1 cellular context compared by ENCODE assay signal in genomic region chr4:153432971-153433752, GRCh38.
TF ChIP-seq lines count a peak whose summit lies in the region.

No MANE protein-coding gene starts in this region.

TF ChIP-seq in liver, 16 proteins besides CTCF, POLR2A, EP300 and RAD21 (continued from another document):
- peak; percentile 17 for TF ChIP-seq REST (IDR thresholded peaks at IDR 0.05)
- peak; percentile 3 for TF ChIP-seq MAX (IDR thresholded peaks at IDR 0.05)
- peak; percentile 31 for TF ChIP-seq FOXA1 (IDR thresholded peaks at IDR 0.05)
- no peak for TF ChIP-seq NR2F2 (IDR thresholded peaks at IDR 0.05)
- TF ChIP-seq FOXA2 (IDR thresholded peaks at IDR 0.05) = no peak
